ENCODE assay signal across 8 cellular contexts in genomic region chr3:129184784-129185542, GRCh38. TPM values are rescaled to one million over a fixed set of nuclear protein-coding genes. Genes with fewer than 3 reads are reported as not detected.
DNase-seq lines count a peak whose midpoint lies in the region; ATAC-seq, FAIRE-seq and TF ChIP-seq lines count a peak whose summit lies in the region.
"Not testable (repeated sequence)": the region's sequence is repeated elsewhere in the genome, so short reads cannot be mapped to it uniquely, and the experiment has no call there.

No MANE protein-coding gene starts in this region.

- not testable (repeated sequence) for TF ChIP-seq RAD21 in K562 (CRISPR knock-in tag; conservative IDR thresholded peaks at IDR 0.05 in 1 of 2, IDR thresholded peaks at IDR 0.05 in 1 of 2)

- not testable (repeated sequence) for H3K79me1 ChIP-seq in mesenchymal stem cell (replicated peaks; ENCODE audit: low read length, poor library complexity, severe bottlenecking)

- not testable (repeated sequence) for H3K36me3 ChIP-seq in Caco-2 (ENCODE audit: control insufficient read depth, insufficient read depth, low read length); Loucy (ENCODE audit: insufficient read depth, low read length); mesenchymal stem cell (ENCODE audit: control insufficient read depth in 1 of 2, insufficient read depth in 2 of 2, low read depth in 1 of 2, low read length in 2 of 2); psoas muscle (ENCODE audit: insufficient read depth in 1 of 2, low read depth in 1 of 2); upper lobe of left lung
- H3K36me3 ChIP-seq in K562 (ENCODE audit: control insufficient read depth, insufficient read depth, low read length) = peaks cover 20% of the 10 kb centered on the region

- H3K27ac Mint-ChIP-seq in Caco-2 (ENCODE audit: unreplicated experiment) = peak overlapping the region; percentile 94
- H3K27ac Mint-ChIP-seq in activated B cell treated with CpG ODN at 0.5 μM for 24 hours = peak overlapping the region; percentile 95

- TF ChIP-seq CTCF in Caco-2 (IDR thresholded peaks at IDR 0.05; ENCODE audit: insufficient read depth in 1 of 2, low read depth in 1 of 2, low read length in 1 of 2, severe bottlenecking in 1 of 2, unreplicated experiment in 1 of 2); Loucy (conservative IDR thresholded peaks at IDR 0.05; ENCODE audit: low read length); activated B cell treated with CpG ODN at 0.5 μM for 24 hours (IDR thresholded peaks at IDR 0.05); K562 (IDR thresholded peaks at IDR 0.05 in 2 of 3, conservative IDR thresholded peaks at IDR 0.05 in 1 of 3; ENCODE audit: insufficient read depth in 2 of 3, low read depth in 1 of 3, low read length in 3 of 3); fibroblast of pulmonary artery (IDR thresholded peaks at IDR 0.05; ENCODE audit: low read length, missing control alignments); psoas muscle (IDR thresholded peaks at IDR 0.05); upper lobe of left lung (IDR thresholded peaks at IDR 0.05): not testable (repeated sequence)

- in situ Hi-C loops in K562 (cut with MboI) = not testable (repeated sequence)

- not testable (repeated sequence) for H2AFZ ChIP-seq in Loucy (ENCODE audit: low read length); mesenchymal stem cell (ENCODE audit: low read depth, low read length)
- H2AFZ ChIP-seq in K562 (ENCODE audit: low read depth, low read length) = 0 out of 2 replicates have a peak overlapping the region, but pooled peaks have one; percentile 16

- TF ChIP-seq EP300 in K562 (IDR thresholded peaks at IDR 0.05; ENCODE audit: low read length); upper lobe of left lung (IDR thresholded peaks at IDR 0.05): not testable (repeated sequence)

- not testable (repeated sequence) for H4K91ac ChIP-seq in mesenchymal stem cell (ENCODE audit: low read length)

- H3K4me2 ChIP-seq in Loucy (ENCODE audit: low read depth, low read length, poor library complexity, severe bottlenecking) (peak overlapping the region; percentile 95), K562 (ENCODE audit: insufficient read depth, low read length) (peak overlapping the region; percentile 66), mesenchymal stem cell (ENCODE audit: low read length, poor library complexity, severe bottlenecking) (peak overlapping the region; percentile 18)

- not testable (repeated sequence) for H2BK5ac ChIP-seq in mesenchymal stem cell (ENCODE audit: low read depth, low read length, poor library complexity, severe bottlenecking)

- not testable (repeated sequence) for ATAC-seq in activated B cell treated with CpG ODN at 0.5 μM for 24 hours (ENCODE audit: low read depth); K562; psoas muscle; upper lobe of left lung (ENCODE audit: low FRiP score in 2 of 2)

- H3K9ac ChIP-seq in Loucy (ENCODE audit: low read depth, low read length, poor library complexity, severe bottlenecking) = peak overlapping the region; percentile 98
- peak overlapping the region; percentile 86 to 99 for H3K9ac ChIP-seq in K562 (ENCODE audit: insufficient read depth in 1 of 2, low read depth in 2 of 2, low read length in 2 of 2)
- peak overlapping the region; percentile 100 for H3K9ac ChIP-seq in mesenchymal stem cell (ENCODE audit: low read length)

- peak overlapping the region; percentile 81; the same call in 1 of the 2 replicates for H3K4me3 ChIP-seq in Caco-2 (ENCODE audit: low read depth, low read length)
- peak overlapping the region; percentile 98 for H3K4me3 ChIP-seq in Loucy (ENCODE audit: low read length, poor library complexity, severe bottlenecking)
- peak overlapping the region; percentile 73 for H3K4me3 ChIP-seq in K562
- peak overlapping the region; percentile 99 for H3K4me3 ChIP-seq in fibroblast of pulmonary artery (replicated peaks; ENCODE audit: low read depth, low read length)
- H3K4me3 ChIP-seq in mesenchymal stem cell (ENCODE audit: insufficient read depth in 1 of 2, low read depth in 1 of 2, low read length in 2 of 2) = peak overlapping the region in 1 of 2 experiments; percentile 85
- peak overlapping the region; percentile 97 for H3K4me3 ChIP-seq in psoas muscle
- H3K4me3 ChIP-seq in upper lobe of left lung = peak overlapping the region; percentile 59 to 99 (median 84)

- peak overlapping the region; percentile 90 for H3K27ac ChIP-seq in K562 (ENCODE audit: extremely low read depth, low read depth, low read length)
- H3K27ac ChIP-seq in mesenchymal stem cell (ENCODE audit: low read length, poor library complexity, severe bottlenecking) = not testable (repeated sequence)
- H3K27ac ChIP-seq in psoas muscle = peak overlapping the region; percentile 100
- H3K27ac ChIP-seq in upper lobe of left lung = peak overlapping the region; percentile 98 to 100 (median 100)

- H3K79me2 ChIP-seq in Loucy (ENCODE audit: insufficient read depth, low read length) = peaks cover 50% of the 10 kb centered on the region
- H3K79me2 ChIP-seq in K562 (ENCODE audit: control insufficient read depth, insufficient read depth, low read length) = peaks cover 61% of the 10 kb centered on the region

- intact Hi-C loops in Caco-2 (cut with micrococcal nuclease; ENCODE audit: unreplicated experiment) = not testable (repeated sequence)
- intact Hi-C loops in activated B cell treated with CpG ODN at 0.5 μM for 24 hours (cut with micrococcal nuclease) (loop anchor here (1.0 to 10.0 kb wide), 8 partner anchors 48 to 927 kb away; partner anchors contain the start of genes ACAD9 and COPG1), K562 (cut with micrococcal nuclease) (loop anchor here (2.0 to 5.0 kb wide), 2 partner anchors 42 to 54 kb away; no protein-coding TSS in a partner anchor), psoas muscle (cut with DNase I) (loop anchor here (5.0 kb wide), 2 partner anchors 42 to 62 kb away; partner anchors contain the start of gene COPG1 (in 2 of the 2))

- not testable (repeated sequence) for H3K9me2 ChIP-seq in Loucy (replicated peaks; ENCODE audit: low read depth, low read length)

- not testable (repeated sequence) for FAIRE-seq in K562 (lab: Jason Lieb, UNC)

- H3K4me1 ChIP-seq in Caco-2; mesenchymal stem cell (ENCODE audit: control insufficient read depth, insufficient read depth, low read depth, low read length): not testable (repeated sequence)
- H3K4me1 ChIP-seq in Loucy (ENCODE audit: insufficient read depth, low read length, poor library complexity, severe bottlenecking) = peaks cover 22% of the 10 kb centered on the region
- peaks cover 7 to 11% of the 10 kb centered on the region in 2 experiments; a peak in 4 of 5 replicates for H3K4me1 ChIP-seq in K562 (replicated peaks in 1 of 2; ENCODE audit: control insufficient read depth in 2 of 2, insufficient read depth in 2 of 2, low read length in 2 of 2)
- H3K4me1 ChIP-seq in psoas muscle = peaks cover 40% of the 10 kb centered on the region
- H3K4me1 ChIP-seq in upper lobe of left lung = peaks cover 27 to 41% (median 35%) of the 10 kb centered on the region in 4 donors

- H3K27me3 Mint-ChIP-seq in Caco-2 (ENCODE audit: insufficient read depth, unreplicated experiment); activated B cell treated with CpG ODN at 0.5 μM for 24 hours: not testable (repeated sequence)

- H4K8ac ChIP-seq in mesenchymal stem cell (ENCODE audit: low read length) = not testable (repeated sequence)

- not testable (repeated sequence) for H3K27me3 ChIP-seq in Caco-2 (replicated peaks; ENCODE audit: control insufficient read depth, insufficient read depth, low read length); Loucy (ENCODE audit: insufficient read depth, low read length, poor library complexity, severe bottlenecking); K562 (ENCODE audit: control insufficient read depth in 2 of 2, insufficient read depth in 2 of 2, low read length in 2 of 2); mesenchymal stem cell (ENCODE audit: control insufficient read depth in 1 of 2, insufficient read depth in 1 of 2, low read length in 2 of 2); psoas muscle (ENCODE audit: insufficient read depth in 3 of 3, low read length in 2 of 3); upper lobe of left lung

- H4K20me1 ChIP-seq in Loucy (ENCODE audit: insufficient read depth, low read length, poor library complexity, severe bottlenecking) (peaks cover 33% of the 10 kb centered on the region), K562 (replicated peaks; ENCODE audit: control insufficient read depth, insufficient read depth, low read length) (peaks cover 18% of the 10 kb centered on the region)

- H2BK120ac ChIP-seq in mesenchymal stem cell (ENCODE audit: low read depth, low read length) = not testable (repeated sequence)

- not testable (repeated sequence) for BruUV-seq in Caco-2 (replicated peaks; lab: Mats Ljungman, UMichigan); K562 (replicated peaks; lab: Mats Ljungman, UMichigan)

- H3K9me1 ChIP-seq in K562 (ENCODE audit: control insufficient read depth, insufficient read depth, low read length) = not testable (repeated sequence)

- POLR2A ChIA-PET in Caco-2 (lab: Charles Lee) (interaction anchor here (1.0 kb wide), 1 partner anchor 64 kb away, joined by 3 read pairs; the partner anchor contains the start of gene COPG1), activated B cell treated with CpG ODN at 0.5 μM for 24 hours (lab: Charles Lee) (interaction anchor here (0.6 to 1.5 kb wide), 3 partner anchors 23 to 97 kb away, joined by 5 to 8 read pairs (median 6); no protein-coding TSS in a partner anchor), K562 (lab: Yijun Ruan, JAX) (interaction anchor here (1.7 to 2.2 kb wide), 3 partner anchors 11 to 40 kb away, joined by 6 to 15 read pairs (median 7); no protein-coding TSS in a partner anchor)

- peak overlapping the region; percentile 84 for H3K4me3 Mint-ChIP-seq in Caco-2 (ENCODE audit: unreplicated experiment)
- H3K4me3 Mint-ChIP-seq in activated B cell treated with CpG ODN at 0.5 μM for 24 hours = peak overlapping the region; percentile 95

- H2BK12ac ChIP-seq in mesenchymal stem cell (ENCODE audit: low read length in 2 of 2) = not testable (repeated sequence)

- H3K9me3 ChIP-seq in Caco-2; Loucy (ENCODE audit: insufficient read depth, low read depth, low read length); K562 (replicated peaks; ENCODE audit: control insufficient read depth, insufficient read depth, low read depth, low read length); mesenchymal stem cell (ENCODE audit: control insufficient read depth, low read length); psoas muscle; upper lobe of left lung: not testable (repeated sequence)

- not testable (repeated sequence) for H3K18ac ChIP-seq in mesenchymal stem cell (ENCODE audit: low read depth in 1 of 2, low read length in 2 of 2)

- not testable (repeated sequence) for H3K14ac ChIP-seq in mesenchymal stem cell (ENCODE audit: low read length in 2 of 2)

- peaks cover 41% of the 10 kb centered on the region for H3K36me3 Mint-ChIP-seq in Caco-2 (ENCODE audit: insufficient read depth, unreplicated experiment)
- H3K36me3 Mint-ChIP-seq in activated B cell treated with CpG ODN at 0.5 μM for 24 hours (ENCODE audit: low read depth) = peaks cover 28% of the 10 kb centered on the region

- not testable (repeated sequence) for H2AK5ac ChIP-seq in mesenchymal stem cell (ENCODE audit: low read length, severe bottlenecking)

- H3K4me1 Mint-ChIP-seq in Caco-2 (ENCODE audit: low read depth, unreplicated experiment) = not testable (repeated sequence)
- peaks cover 40% of the 10 kb centered on the region for H3K4me1 Mint-ChIP-seq in activated B cell treated with CpG ODN at 0.5 μM for 24 hours

- H3K23ac ChIP-seq in mesenchymal stem cell (ENCODE audit: low read length in 2 of 2) = not testable (repeated sequence)

- 6% methylated on average over 16 of the region's 20 CpGs for WGBS in K562 (ENCODE audit: insufficient coverage, low coverage, missing lambda C conversion rate)
- WGBS in mesenchymal stem cell = over 99% methylated on average over 18 of the region's 20 CpGs
- WGBS in psoas muscle, 3 donors = 50 to 79% (median 61%) methylated on average over 20 of the region's 20 CpGs
- 82 to 84% methylated on average over 20 of the region's 20 CpGs for WGBS in upper lobe of left lung, 2 donors

- not testable (repeated sequence) for H3K4ac ChIP-seq in mesenchymal stem cell (ENCODE audit: low read depth in 1 of 2, low read length in 2 of 2)

- not testable (repeated sequence) for DNase-seq in Caco-2; activated B cell treated with CpG ODN at 0.5 μM for 24 hours; fibroblast of pulmonary artery (ENCODE audit: low read depth); mesenchymal stem cell; psoas muscle; upper lobe of left lung
- DNase-seq in K562 (ENCODE audit: extremely low read depth in 1 of 4, low spot score in 3 of 4) = peak in 1 of 4 experiments; percentile 26

- TF ChIP-seq POLR2A in K562 (conservative IDR thresholded peaks at IDR 0.05) = 0 out of 2 replicates have a peak, but pooled peaks have one; percentile 35
- TF ChIP-seq POLR2A in upper lobe of left lung (IDR thresholded peaks at IDR 0.05) = not testable (repeated sequence)

- H2BK15ac ChIP-seq in mesenchymal stem cell (ENCODE audit: low read depth, poor library complexity, severe bottlenecking) = not testable (repeated sequence)

- not testable (repeated sequence) for H3K9me3 Mint-ChIP-seq in Caco-2 (ENCODE audit: unreplicated experiment); activated B cell treated with CpG ODN at 0.5 μM for 24 hours

- CTCF ChIA-PET in Caco-2 (lab: Charles Lee); K562 (lab: Yijun Ruan, JAX; ENCODE audit: low intra/inter-chr PET ratio): not testable (repeated sequence)
- CTCF ChIA-PET in activated B cell treated with CpG ODN at 0.5 μM for 24 hours (lab: Charles Lee) = interaction anchor here (0.8 to 1.4 kb wide), 5 partner anchors 23 to 215 kb away, joined by 3 to 4 read pairs (median 3); no protein-coding TSS in a partner anchor

- not testable (repeated sequence) for H3F3A ChIP-seq in Loucy (ENCODE audit: low read depth)

RNA-seq across cellular contexts. Expression of gene CNBP, which starts 1.3 kb away (rescaled TPM):
- total RNA-seq in Caco-2 (2022) (229 and 266 TPM in 2 replicates), activated B cell treated with CpG ODN at 0.5 μM for 24 hours (281 and 303 TPM in 2 replicates), K562 (2014; rRNA removed) (283 and 284 TPM in 2 replicates), K562 (2014; rRNA removed; fragmentation: Illumina TruSeq; extraction: Trizol) (338 and 375 TPM in 2 replicates), K562 (2015; rRNA removed; fragmentation: Illumina TruSeq; extraction: Trizol) (321 and 348 TPM in 2 replicates), K562 (2021) (331 and 354 TPM in 2 replicates), psoas muscle (100 to 1,000 TPM; 754 to 850 (median 816) TPM), upper lobe of left lung (100 to 1,000 TPM; 185 to 426 (median 312) TPM)
- total RNA-seq in K562 (2011; cell fraction: chromatin; rRNA removed; ENCODE audit: low replicate concordance) = 92.9 and 163 TPM in 2 replicates
- 61.9 and 72.2 TPM in 2 replicates for total RNA-seq in K562 (2011; cell fraction: nucleolus; rRNA removed)
- 89.3 and 110 TPM in 2 replicates for total RNA-seq in K562 (2011; cell fraction: nucleoplasm; rRNA removed)
- polyA plus RNA-seq in K562 (2011; rRNA removed) (387 and 478 TPM in 2 replicates), K562 (2014; fragmentation: Illumina TruSeq; extraction: Trizol) (390 and 412 TPM in 2 replicates), K562 (2014; fragmentation: Nextera tagmentation; extraction: Ambion mirVana) (100 to 1,000 TPM; 708 to 717 TPM), K562 (2014; rRNA removed) (404 and 421 TPM in 2 replicates), psoas muscle (100 to 1,000 TPM; 423 to 678 (median 575) TPM)
- polyA plus RNA-seq in K562 (2011; cell fraction: cytosol; rRNA removed) = 251 and 375 TPM in 2 replicates
- 114 and 190 TPM in 2 replicates for polyA plus RNA-seq in K562 (2011; cell fraction: nucleus; rRNA removed)
- polyA plus RNA-seq in K562 (2012) = 291 and 314 TPM in 2 replicates
- 394 and 432 TPM in 2 replicates for polyA minus RNA-seq in K562 (2011; rRNA and poly(A)+ RNA removed)
- polyA minus RNA-seq in K562 (2011; cell fraction: cytosol; rRNA and poly(A)+ RNA removed) = 139 and 145 TPM in 2 replicates
- polyA minus RNA-seq in K562 (2011; cell fraction: nucleus; rRNA and poly(A)+ RNA removed) = 33.1 and 62.2 TPM in 2 replicates
- 119 TPM for polyA plus RNA-seq in mesenchymal stem cell (2013, experiment 1 of 2)
- 118 TPM for polyA plus RNA-seq in mesenchymal stem cell (2013, experiment 2 of 2)

RNA-seq across cellular contexts. Expression of gene ISY1, which starts 24.1 kb away (rescaled TPM):
- total RNA-seq in Caco-2 (2022) = 35.6 and 37.6 TPM in 2 replicates
- total RNA-seq in activated B cell treated with CpG ODN at 0.5 μM for 24 hours = 47.7 and 52.9 TPM in 2 replicates
- total RNA-seq in K562 (2011; cell fraction: chromatin; rRNA removed; ENCODE audit: low replicate concordance) = 6.4 and 9.0 TPM in 2 replicates
- 3.6 and 4.8 TPM in 2 replicates for total RNA-seq in K562 (2011; cell fraction: nucleolus; rRNA removed)
- total RNA-seq in K562 (2011; cell fraction: nucleoplasm; rRNA removed) = 5.1 and 7.9 TPM in 2 replicates
- total RNA-seq in K562 (2014; rRNA removed) = 30.1 and 31.6 TPM in 2 replicates
- total RNA-seq in K562 (2014; rRNA removed; fragmentation: Illumina TruSeq; extraction: Trizol) = 37.7 and 45.3 TPM in 2 replicates
- 32.8 and 39.0 TPM in 2 replicates for total RNA-seq in K562 (2015; rRNA removed; fragmentation: Illumina TruSeq; extraction: Trizol)
- total RNA-seq in K562 (2021) = 26.1 and 29.6 TPM in 2 replicates
- polyA plus RNA-seq in K562 (2011; rRNA removed) = 27.8 and 32.9 TPM in 2 replicates
- 42.7 and 44.7 TPM in 2 replicates for polyA plus RNA-seq in K562 (2011; cell fraction: cytosol; rRNA removed)
- polyA plus RNA-seq in K562 (2011; cell fraction: nucleus; rRNA removed) = 5.8 and 6.4 TPM in 2 replicates
- polyA plus RNA-seq in K562 (2012) = 27.8 and 32.1 TPM in 2 replicates
- polyA plus RNA-seq in K562 (2014; fragmentation: Illumina TruSeq; extraction: Trizol) = 22.4 and 27.0 TPM in 2 replicates
- 10 to 100 TPM; 41.9 to 50.0 TPM for polyA plus RNA-seq in K562 (2014; fragmentation: Nextera tagmentation; extraction: Ambion mirVana)
- polyA plus RNA-seq in K562 (2014; rRNA removed) = 23.4 and 23.5 TPM in 2 replicates
- polyA minus RNA-seq in K562 (2011; rRNA and poly(A)+ RNA removed) = 18.0 and 19.9 TPM in 2 replicates
- polyA minus RNA-seq in K562 (2011; cell fraction: cytosol; rRNA and poly(A)+ RNA removed) = 12.8 and 16.4 TPM in 2 replicates
- polyA minus RNA-seq in K562 (2011; cell fraction: nucleus; rRNA and poly(A)+ RNA removed) = 5.4 and 6.1 TPM in 2 replicates
- 19.3 TPM for polyA plus RNA-seq in mesenchymal stem cell (2013, experiment 1 of 2)
- 19.9 TPM for polyA plus RNA-seq in mesenchymal stem cell (2013, experiment 2 of 2)
- total RNA-seq in psoas muscle = 10 to 100 TPM; 25.9 to 39.3 (median 31.7) TPM
- 10 to 100 TPM; 27.6 to 56.0 (median 42.8) TPM for polyA plus RNA-seq in psoas muscle
- total RNA-seq in upper lobe of left lung = 10 to 100 TPM; 14.2 to 34.8 (median 19.6) TPM

Comparison
In these comparisons a context has a peak if more than half of its experiments do, and no peak if none do; other contexts are left out.
1. H3K4me2 ChIP-seq: peak in every context shown above with its lines; median percentile 95 in Loucy; 66 in K562; 18 in mesenchymal stem cell.